Comparison of ENCODE assay signal across 9 cellular contexts in genomic region chr6:34466242-34467185, GRCh38. TPM values are rescaled to one million over a fixed set of nuclear protein-coding genes. Genes with fewer than 3 reads are reported as not detected.
DNase-seq lines count a peak whose midpoint lies in the region; ATAC-seq and TF ChIP-seq lines count a peak whose summit lies in the region.
"Had no signal": no experiment of that assay in that cellular context is flagged by ENCODE, and none has a peak within 500 bp of the region (broad histone marks: within the 10 kb centered on the region; RNA-seq: fewer than 3 reads in every experiment).

No MANE protein-coding gene starts in this region.

- no peaks in the 10 kb centered on the region for H3K9me3 Mint-ChIP-seq in naive thymus-derived CD8-positive, alpha-beta T cell

- no peak for DNase-seq in naive thymus-derived CD8-positive, alpha-beta T cell
- DNase-seq in SHP77 treated with DMSO at 0.1 percent for 48 hours (lab: John Stamatoyannopoulos, UW), result no peak
- DNase-seq in dedifferentiated amniotic fluid mesenchymal stem cell (ENCODE audit: extremely low spot score), result no peak
- no peak for DNase-seq in activated CD4-positive, alpha-beta T cell treated with anti-CD3 and anti-CD28 coated beads for 48 hours
- no peak for DNase-seq in activated T-cell treated with anti-CD3 and anti-CD28 coated beads, Interleukin-2, amount 50 U/mL, for 1 hour
- DNase-seq: NCI-H524 treated with DMSO at 0.1 percent for 48 hours had no signal

- no peak for ATAC-seq in naive thymus-derived CD8-positive, alpha-beta T cell

- no peaks in the 10 kb centered on the region for H3K36me3 Mint-ChIP-seq in naive thymus-derived CD8-positive, alpha-beta T cell

- TF ChIP-seq CTCF in 22Rv1 (IDR thresholded peaks at IDR 0.05), result no peak

- H3K9me3 ChIP-seq in HUES48 (ENCODE audit: control insufficient read depth, insufficient read depth, low read length), result no peaks in the 10 kb centered on the region

- H3K36me3 ChIP-seq in HUES48 (ENCODE audit: control insufficient read depth, insufficient read depth, low read length), result no peaks in the 10 kb centered on the region

- peak overlapping the region in 7 of 10 donors; percentile 28 to 71 (median 34) for H3K4me3 Mint-ChIP-seq in naive thymus-derived CD8-positive, alpha-beta T cell

- H3K4me3 ChIP-seq in HUES48 (ENCODE audit: low read depth, low read length), result peak overlapping the region; percentile 66

- H3K27ac ChIP-seq in 22Rv1 (peak overlapping the region; percentile 50), HUES48 (ENCODE audit: low read depth, low read length) (no peak overlapping the region), cingulate gyrus (ENCODE audit: low read depth, low read length) (peak overlapping the region; percentile 47)

- peaks cover 7% of the 10 kb centered on the region; the same call in 1 of the 2 replicates for H3K27me3 ChIP-seq in HUES48 (ENCODE audit: control insufficient read depth, insufficient read depth, low read length)

- peaks cover 16 to 38% (median 24%) of the 10 kb centered on the region in 5 donors for H3K27me3 Mint-ChIP-seq in naive thymus-derived CD8-positive, alpha-beta T cell

- peaks cover 3 to 23% (median 7%) of the 10 kb centered on the region in 4 donors for H3K4me1 Mint-ChIP-seq in naive thymus-derived CD8-positive, alpha-beta T cell

- peaks cover 3% of the 10 kb centered on the region; the same call in 1 of the 2 replicates for H3K4me1 ChIP-seq in HUES48 (ENCODE audit: control insufficient read depth, insufficient read depth, low read length)

- peak overlapping the region in 1 of 10 donors; percentile 40 for H3K27ac Mint-ChIP-seq in naive thymus-derived CD8-positive, alpha-beta T cell

- POLR2A ChIA-PET in naive thymus-derived CD8-positive, alpha-beta T cell (lab: Charles Lee), result no interaction called here

- no peak overlapping the region for H3K9ac ChIP-seq in HUES48 (ENCODE audit: low read depth, low read length)

RNA-seq across cellular contexts. Expression of gene PACSIN1, which starts 0.6 kb away (rescaled TPM):
- total RNA-seq in naive thymus-derived CD8-positive, alpha-beta T cell, result under 1 TPM; 0.41 to 0.47 TPM
- under 1 TPM; 0.06 to 0.82 (median 0.07) TPM for polyA plus RNA-seq in naive thymus-derived CD8-positive, alpha-beta T cell

RNA-seq across cellular contexts. Expression of gene RPS10, which starts 40.6 kb away (rescaled TPM):
- 1,000 to 10,000 TPM; 2,574 to 2,591 TPM for total RNA-seq in naive thymus-derived CD8-positive, alpha-beta T cell
- 1,000 to 10,000 TPM; 2,314 to 2,962 (median 2,356) TPM for polyA plus RNA-seq in naive thymus-derived CD8-positive, alpha-beta T cell
